Comparison of ENCODE assay signal across 8 cellular contexts in the genomic region with DNA sequence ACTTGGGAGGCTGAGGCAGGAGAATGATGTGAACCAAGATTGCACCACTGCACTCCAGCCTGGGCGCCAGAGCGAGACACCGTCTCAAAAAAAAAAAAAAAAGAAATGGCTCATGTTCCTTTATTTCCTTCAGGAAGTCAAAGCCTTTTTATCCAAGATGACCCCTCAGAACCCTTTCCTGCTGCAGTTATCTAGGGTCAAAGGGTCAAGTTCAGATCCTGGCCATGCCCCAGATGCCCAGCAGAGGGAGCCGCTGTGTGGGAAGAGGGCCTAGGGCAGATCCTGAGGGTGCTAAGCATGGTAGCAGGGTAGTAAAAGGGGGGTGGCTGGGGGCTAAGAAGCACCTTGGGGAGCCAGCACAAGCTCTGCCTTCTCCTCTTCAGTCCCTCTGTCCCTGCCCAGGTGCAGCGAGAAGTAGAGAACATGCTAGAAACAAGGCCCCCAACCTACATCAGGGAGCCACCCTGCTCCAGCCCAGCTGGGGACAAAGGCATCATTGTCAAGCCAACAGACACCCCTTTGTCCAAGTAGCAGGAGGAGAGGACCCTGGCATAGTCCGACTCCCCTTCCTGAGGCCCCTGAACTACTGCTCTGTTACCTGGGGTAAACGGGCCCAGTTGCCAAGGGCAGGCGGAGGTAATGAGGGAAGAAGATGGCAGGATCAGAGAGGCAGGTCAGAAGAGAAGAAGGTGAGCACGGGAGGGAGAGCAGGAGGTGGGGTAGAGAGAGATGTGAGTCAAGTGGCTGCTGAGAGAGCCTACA. TPM values are rescaled to one million over a fixed set of nuclear protein-coding genes. Genes with fewer than 3 reads are reported as not detected.
A peak's percentile ranks its signal among the peaks of the same experiment; 100 is the strongest.
DNase-seq lines count a peak whose midpoint lies in the region; TF ChIP-seq lines count a peak whose summit lies in the region.

No MANE protein-coding gene starts in this region.

- H3K27ac Mint-ChIP-seq in chondrocyte (ENCODE audit: unreplicated experiment), result no peak overlapping the region

- no peak overlapping the region for H3K27ac ChIP-seq in liver (ENCODE audit: low read depth in 1 of 2, low read length in 2 of 2)

- in situ Hi-C loops in KBM-7 (cut with MboI; ENCODE audit: low pct_unique_long_range_greater_than_20kb, low sequenced_read_pairs), result no loop called here

- peak; percentile 22 for DNase-seq in NCI-H2227 (lab: John Stamatoyannopoulos, UW; ENCODE audit: unreplicated experiment)
- no peak for DNase-seq in NCI-H2227 treated with DMSO at 0.1 percent for 48 hours (lab: John Stamatoyannopoulos, UW)
- DNase-seq in KBM-7, result peak; percentile 83
- DNase-seq in chondrocyte (ENCODE audit: low spot score), result peak; percentile 62
- DNase-seq in stimulated activated CD8-positive, alpha-beta memory T cell treated with anti-CD3 and anti-CD28 coated beads, Interleukin-4, amount 100 ng/mL, for 48 hours, result peak; percentile 85
- no peak for DNase-seq in cortex of kidney (lab: John Stamatoyannopoulos, UW)

- peaks cover 0 to 3% (median 0%) of the 10 kb centered on the region in 4 donors for H3K4me1 ChIP-seq in liver (ENCODE audit: control insufficient read depth in 4 of 4, insufficient read depth in 4 of 4, low read length in 3 of 4)

- no peaks in the 10 kb centered on the region for H3K9me3 ChIP-seq in liver (ENCODE audit: control insufficient read depth in 4 of 4, low read length in 3 of 4)

- no peaks in the 10 kb centered on the region for H3K4me1 Mint-ChIP-seq in chondrocyte (ENCODE audit: low read depth)

- H3K4me3 ChIP-seq in WI38 (ENCODE audit: low read depth, low read length) (no peak overlapping the region), liver (ENCODE audit: low read depth in 1 of 3, low read length in 3 of 3) (no peak overlapping the region)

- TF ChIP-seq RAD21 in liver (IDR thresholded peaks at IDR 0.05), result peak; percentile 86 to 93

- no peak overlapping the region for H3K4me3 Mint-ChIP-seq in chondrocyte (ENCODE audit: unreplicated experiment)

- peaks cover 2% of the 10 kb centered on the region for H3K27me3 Mint-ChIP-seq in chondrocyte (ENCODE audit: low read depth)

- peak; percentile 93 for TF ChIP-seq CTCF in WI38 (IDR thresholded peaks at IDR 0.05; ENCODE audit: low read depth, low read length)
- peak; percentile 75 for TF ChIP-seq CTCF in chondrocyte (IDR thresholded peaks at IDR 0.05)
- TF ChIP-seq CTCF in liver (IDR thresholded peaks at IDR 0.05; ENCODE audit: low read depth, low read length, missing input control), result peak; percentile 89

- no peaks in the 10 kb centered on the region for H3K36me3 Mint-ChIP-seq in chondrocyte (ENCODE audit: low read depth)

- no peak overlapping the region for H3K9ac ChIP-seq in liver (ENCODE audit: low read depth in 1 of 2, low read length in 2 of 2)

- no peaks in the 10 kb centered on the region for H3K27me3 ChIP-seq in liver (ENCODE audit: control insufficient read depth in 4 of 4, insufficient read depth in 4 of 4, low read length in 3 of 4)

- H3K36me3 ChIP-seq in liver (ENCODE audit: control insufficient read depth in 4 of 4, insufficient read depth in 3 of 4, low read depth in 1 of 4, low read length in 3 of 4), result no peaks in the 10 kb centered on the region

- no peaks in the 10 kb centered on the region for H3K9me3 Mint-ChIP-seq in chondrocyte (ENCODE audit: low read depth)

- WGBS in liver, result 52% methylated on average over 9 of the region's 9 CpGs

TF ChIP-seq in liver, 16 proteins besides CTCF, POLR2A, EP300 and RAD21:
- TF ChIP-seq HNF4A (conservative IDR thresholded peaks at IDR 0.05) (peak in 1 of 2 donors; percentile 56), RXRA (IDR thresholded peaks at IDR 0.05) (peak; percentile 47 to 84), SP1 (IDR thresholded peaks at IDR 0.05) (peak; percentile 15), NR2F2 (IDR thresholded peaks at IDR 0.05) (peak; percentile 100)
- TF ChIP-seq, protein P1, sequence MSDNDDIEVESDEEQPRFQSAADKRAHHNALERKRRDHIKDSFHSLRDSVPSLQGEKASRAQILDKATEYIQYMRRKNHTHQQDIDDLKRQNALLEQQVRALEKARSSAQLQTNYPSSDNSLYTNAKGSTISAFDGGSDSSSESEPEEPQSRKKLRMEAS (IDR thresholded peaks at IDR 0.05), result no peak

RNA-seq across cellular contexts. Expression of a gene that starts 6.5 kb away (rescaled TPM):
- total RNA-seq in chondrocyte (not detected in 3 replicates), liver (100 to 1,000 TPM in 1 of 2 donors, 1 to 10 TPM in 1; 1.7 to 155 TPM)
- under 1 TPM; 0.44 to 0.71 TPM for polyA plus RNA-seq in liver

RNA-seq across cellular contexts. Expression of a gene that starts 13.8 kb away (rescaled TPM):
- total RNA-seq in chondrocyte, result 485 to 774 TPM (median 502 TPM) in 3 replicates
- total RNA-seq in liver, result 100 to 1,000 TPM; 169 to 274 TPM
- 100 to 1,000 TPM in 1 of 2 donors, 10 to 100 TPM in 1; 81.0 to 241 TPM for polyA plus RNA-seq in liver

RNA-seq across cellular contexts. Expression of a gene that starts 14.4 kb away (rescaled TPM):
- 79.4 to 141 TPM (median 81.8 TPM) in 3 replicates for total RNA-seq in chondrocyte
- total RNA-seq in liver, result 10 to 100 TPM; 15.1 to 62.3 TPM
- polyA plus RNA-seq in liver, result 1 to 10 TPM; 4.4 to 10.0 TPM

RNA-seq across cellular contexts. Expression of a gene that starts 30.6 kb away (rescaled TPM):
- total RNA-seq in chondrocyte, result 101 to 119 TPM (median 108 TPM) in 3 replicates
- 10 to 100 TPM; 54.6 to 87.7 TPM for total RNA-seq in liver
- polyA plus RNA-seq in liver, result 10 to 100 TPM; 71.9 to 92.6 TPM

Comparison
In these comparisons a context has a peak if more than half of its experiments do, and no peak if none do; other contexts are left out.
1. DNase-seq: peak in NCI-H2227 (single experiment), KBM-7 (single experiment), chondrocyte (single experiment) and stimulated activated CD8-positive, alpha-beta memory T cell treated with anti-CD3 and anti-CD28 coated beads, Interleukin-4, amount 100 ng/mL, for 48 hours (single experiment); none in NCI-H2227 treated with DMSO at 0.1 percent for 48 hours (single experiment) and cortex of kidney (single experiment).
2. Peak in every context shown above with its lines, with median percentiles within 50 percentile points of each other: CTCF ChIP-seq.